In genomic region chr5:176629853-176630680, GRCh38 we compare ENCODE assay signal across 8 cellular contexts. TPM values are rescaled to one million over a fixed set of nuclear protein-coding genes. Genes with fewer than 3 reads are reported as not detected.
DNase-seq lines count a peak whose midpoint lies in the region; ATAC-seq and TF ChIP-seq lines count a peak whose summit lies in the region.

EIF4E1B (plus strand) TSS chr5:176630675; CDS start chr5:176642788, 12,113 bp downstream.
SNCB (minus strand) TSS chr5:176630534; CDS start chr5:176629654, 880 bp downstream.

- DNase-seq in AG08395 (ENCODE audit: low spot score) (peak; percentile 62), NCI-H1092 (lab: John Stamatoyannopoulos, UW) (peak; percentile 19), head of caudate nucleus (peak in 39 of 42 donors; percentile 34 to 84 (median 66)), prostate gland (ENCODE audit: low spot score) (no peak), mucosa of gallbladder (ENCODE audit: low spot score) (no peak)
- DNase-seq in activated T-helper 1 cell treated with anti-CD3 and anti-CD28 coated beads, Interleukin-12 subunit alpha, Interleukin-12 subunit beta, Interleukin-2, Interleukin-4 antibody, amounts not matched to agents 30 ng/mL and 10 ng/mL and 1 ng/mL, durations not matched to agents 14 hours and 24 hours and 36 hours (ENCODE audit: low spot score), result peak; percentile 31

- H3K36me3 ChIP-seq in prostate gland, result no peaks in the 10 kb centered on the region

- no peaks in the 10 kb centered on the region for H3K9me3 Mint-ChIP-seq in activated T-helper 1 cell treated with anti-CD3 and anti-CD28 coated beads, Interleukin-12 subunit alpha, Interleukin-12 subunit beta, Interleukin-2, Interleukin-4 antibody, amounts not matched to agents 30 ng/mL and 10 ng/mL and 1 ng/mL, durations not matched to agents 14 hours and 24 hours and 36 hours

- ATAC-seq in GM19043 (IDR thresholded peaks at IDR 0.05; ENCODE audit: low read depth, unreplicated experiment) (peak; percentile 64), GM21528 (IDR thresholded peaks at IDR 0.05; ENCODE audit: low FRiP score, unreplicated experiment) (no peak)

- WGBS in prostate gland, result 1% methylated on average over 93 of the region's 94 CpGs

- no peak within 1 kb of the TSS for H3K27ac Mint-ChIP-seq in activated T-helper 1 cell treated with anti-CD3 and anti-CD28 coated beads, Interleukin-12 subunit alpha, Interleukin-12 subunit beta, Interleukin-2, Interleukin-4 antibody, amounts not matched to agents 30 ng/mL and 10 ng/mL and 1 ng/mL, durations not matched to agents 14 hours and 24 hours and 36 hours

- TF ChIP-seq CTCF in prostate gland (IDR thresholded peaks at IDR 0.05), result no peak

- intact Hi-C loops in activated T-helper 1 cell treated with anti-CD3 and anti-CD28 coated beads, Interleukin-12 subunit alpha, Interleukin-12 subunit beta, Interleukin-2, Interleukin-4 antibody, amounts not matched to agents 30 ng/mL and 10 ng/mL and 1 ng/mL, durations not matched to agents 14 hours and 24 hours and 36 hours (cut with micrococcal nuclease), result loop anchor here (1.0 kb wide), 2 partner anchors 11 to 17 kb away; partner anchors contain the start of gene TSPAN17
- intact Hi-C loops in head of caudate nucleus (cut with DNase I), result no loop called here
- intact Hi-C loops in prostate gland (cut with DNase I), result no loop called here

- no peak for TF ChIP-seq POLR2A in prostate gland (IDR thresholded peaks at IDR 0.05)

- H3K27me3 Mint-ChIP-seq in activated T-helper 1 cell treated with anti-CD3 and anti-CD28 coated beads, Interleukin-12 subunit alpha, Interleukin-12 subunit beta, Interleukin-2, Interleukin-4 antibody, amounts not matched to agents 30 ng/mL and 10 ng/mL and 1 ng/mL, durations not matched to agents 14 hours and 24 hours and 36 hours (ENCODE audit: insufficient read depth), result peaks cover 80% of the 10 kb centered on the region

- no peaks in the 10 kb centered on the region for H3K9me3 ChIP-seq in prostate gland

- peaks cover 14% of the 10 kb centered on the region for H3K4me1 Mint-ChIP-seq in activated T-helper 1 cell treated with anti-CD3 and anti-CD28 coated beads, Interleukin-12 subunit alpha, Interleukin-12 subunit beta, Interleukin-2, Interleukin-4 antibody, amounts not matched to agents 30 ng/mL and 10 ng/mL and 1 ng/mL, durations not matched to agents 14 hours and 24 hours and 36 hours (ENCODE audit: low read depth)

- peaks cover 24% of the 10 kb centered on the region for H3K27me3 ChIP-seq in prostate gland (replicated peaks; ENCODE audit: insufficient read depth)

- H3K4me3 ChIP-seq in prostate gland, result peak within 1 kb of the TSS; percentile 1 to 23

- no peaks in the 10 kb centered on the region for H3K36me3 Mint-ChIP-seq in activated T-helper 1 cell treated with anti-CD3 and anti-CD28 coated beads, Interleukin-12 subunit alpha, Interleukin-12 subunit beta, Interleukin-2, Interleukin-4 antibody, amounts not matched to agents 30 ng/mL and 10 ng/mL and 1 ng/mL, durations not matched to agents 14 hours and 24 hours and 36 hours (ENCODE audit: low read depth)

- no peaks in the 10 kb centered on the region for H3K4me1 ChIP-seq in prostate gland (replicated peaks)

- peak within 1 kb of the TSS; percentile 28 for H3K4me3 Mint-ChIP-seq in activated T-helper 1 cell treated with anti-CD3 and anti-CD28 coated beads, Interleukin-12 subunit alpha, Interleukin-12 subunit beta, Interleukin-2, Interleukin-4 antibody, amounts not matched to agents 30 ng/mL and 10 ng/mL and 1 ng/mL, durations not matched to agents 14 hours and 24 hours and 36 hours

- no peak within 1 kb of the TSS for H3K27ac ChIP-seq in prostate gland

RNA-seq across cellular contexts. Expression of gene EIF4E1B, which starts in this region (rescaled TPM):
- total RNA-seq in activated T-helper 1 cell treated with anti-CD3 and anti-CD28 coated beads, Interleukin-12 subunit alpha, Interleukin-12 subunit beta, Interleukin-2, Interleukin-4 antibody, amounts not matched to agents 30 ng/mL and 10 ng/mL and 1 ng/mL, durations not matched to agents 14 hours and 24 hours and 36 hours, result not detected in 2 replicates
- total RNA-seq in prostate gland, result 1 to 10 TPM in 1 of 2 donors, not detected in 1; 1.6 TPM
- not detected for total RNA-seq in mucosa of gallbladder

RNA-seq across cellular contexts. Expression of gene SNCB, which starts in this region (rescaled TPM):
- total RNA-seq in activated T-helper 1 cell treated with anti-CD3 and anti-CD28 coated beads, Interleukin-12 subunit alpha, Interleukin-12 subunit beta, Interleukin-2, Interleukin-4 antibody, amounts not matched to agents 30 ng/mL and 10 ng/mL and 1 ng/mL, durations not matched to agents 14 hours and 24 hours and 36 hours, result not detected in 2 replicates
- not detected for total RNA-seq in prostate gland
- total RNA-seq in mucosa of gallbladder, result 0.14 TPM

Comparison
In these comparisons a context has a peak if more than half of its experiments do, and no peak if none do; other contexts are left out.
1. Peak in DNase-seq in activated T-helper 1 cell treated with anti-CD3 and anti-CD28 coated beads, Interleukin-12 subunit alpha, Interleukin-12 subunit beta, Interleukin-2, Interleukin-4 antibody, amounts not matched to agents 30 ng/mL and 10 ng/mL and 1 ng/mL, durations not matched to agents 14 hours and 24 hours and 36 hours; RNA of the genes that start here not detected or under 1 TPM.
2. DNase-seq: peak in AG08395 (single experiment), NCI-H1092 (single experiment) and head of caudate nucleus (39 of 42); none in prostate gland (single experiment) and mucosa of gallbladder (single experiment).